In the genomic region with DNA sequence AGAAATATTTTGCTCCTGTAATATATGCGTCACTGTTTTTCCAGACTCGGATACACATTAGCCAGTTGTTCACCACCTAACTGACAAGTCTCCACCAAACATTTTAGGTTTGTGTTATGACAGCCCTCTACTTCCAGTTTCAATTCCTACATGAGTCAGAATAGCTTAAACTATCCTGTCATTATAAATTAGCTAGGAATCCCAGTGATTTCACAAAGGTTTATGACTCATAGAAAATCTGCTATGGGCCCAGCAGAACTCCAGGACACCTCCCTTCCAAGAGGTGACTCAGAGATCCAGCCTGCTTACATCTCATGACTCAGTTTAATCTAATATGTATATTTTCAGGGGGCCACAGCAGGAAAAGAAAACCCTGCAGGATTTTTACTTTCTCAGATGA, we compare ENCODE assay signal across 10 cellular contexts. TPM values are rescaled to one million over a fixed set of nuclear protein-coding genes. Genes with fewer than 3 reads are reported as not detected.
A peak's percentile ranks its signal among the peaks of the same experiment; 100 is the strongest.
DNase-seq lines count a peak whose midpoint lies in the region; ATAC-seq and TF ChIP-seq lines count a peak whose summit lies in the region.
"Had no signal": no experiment of that assay in that cellular context is flagged by ENCODE, and none has a peak within 500 bp of the region (broad histone marks: within the 10 kb centered on the region; RNA-seq: fewer than 3 reads in every experiment).

No MANE protein-coding gene starts in this region.

- TF ChIP-seq CTCF in Panc1 (IDR thresholded peaks at IDR 0.05) = no peak

- CTCF ChIA-PET in Panc1 (lab: Charles Lee) = no interaction called here

- no peaks in the 10 kb centered on the region for H3K9me3 ChIP-seq in Panc1 (ENCODE audit: control insufficient read depth, insufficient read depth, low read depth, low read length)

- no peak overlapping the region for H3K4me3 ChIP-seq in Panc1 (ENCODE audit: low read depth in 2 of 2, low read length in 2 of 2)

- H3K4me1 ChIP-seq in Panc1 (ENCODE audit: control insufficient read depth, insufficient read depth, low read length) = no peaks in the 10 kb centered on the region

- no peaks in the 10 kb centered on the region for H3K27me3 ChIP-seq in Panc1 (ENCODE audit: control insufficient read depth, insufficient read depth, low read length)

- POLR2A ChIA-PET in Panc1 (lab: Charles Lee) = no interaction called here

- in situ Hi-C loops in Panc1 (cut with HindIII; ENCODE audit: low pct_unique_long_range_greater_than_20kb, low sequenced_read_pairs) = no loop called here

- no peak overlapping the region for H3K27ac ChIP-seq in Panc1 (ENCODE audit: low read length)
- H3K27ac ChIP-seq: KMS-11 had no signal

- DNase-seq in H4 (ENCODE audit: low spot score) = peak; percentile 92
- DNase-seq in Panc1 (ENCODE audit: low read depth, low spot score) = peak; percentile 30
- DNase-seq in fibroblast of gingiva (ENCODE audit: low read depth) = peak; percentile 89
- DNase-seq in renal cortical epithelial cell (ENCODE audit: low read depth) = peak; percentile 100
- DNase-seq in NCI-H146 treated with DMSO at 0.1 percent for 48 hours (lab: John Stamatoyannopoulos, UW; ENCODE audit: unreplicated experiment) = no peak
- DNase-seq in posterior cingulate gyrus = no peak
- DNase-seq: hippocampal formation had no signal

- intact Hi-C loops in Panc1 (cut with micrococcal nuclease; ENCODE audit: unreplicated experiment) = no loop called here
- intact Hi-C loops in posterior cingulate gyrus (cut with DNase I) = no loop called here

- H3K36me3 ChIP-seq in Panc1 (ENCODE audit: control insufficient read depth, insufficient read depth, low read length) = no peaks in the 10 kb centered on the region

- ATAC-seq in Panc1 = 0 out of 2 replicates have a peak, but pooled peaks have one; percentile 51
- no peak for ATAC-seq in GM18867 (IDR thresholded peaks at IDR 0.05; ENCODE audit: unreplicated experiment)
- ATAC-seq in GM18907 (IDR thresholded peaks at IDR 0.05; ENCODE audit: unreplicated experiment) = no peak

- no TSS peak for BruUV-seq in Panc1 (replicated peaks; lab: Mats Ljungman, UMichigan)

RNA-seq across cellular contexts. Expression of a gene that starts 17.4 kb away (rescaled TPM):
- 5.7 and 5.9 TPM in 2 replicates for total RNA-seq in H4 (2014; rRNA removed; shearing (Covaris generic))
- total RNA-seq in Panc1 (2021; ENCODE audit: unreplicated experiment) = 1.5 TPM
- polyA plus RNA-seq in Panc1 (2012; ENCODE audit: insufficient read length) = 0.12 TPM
- total RNA-seq in renal cortical epithelial cell = 159 and 549 TPM in 2 replicates

Comparison
In these comparisons a context has a peak if more than half of its experiments do, and no peak if none do; other contexts are left out.
1. DNase-seq: peak in H4 (single experiment), Panc1 (single experiment), fibroblast of gingiva (single experiment) and renal cortical epithelial cell (single experiment); none in NCI-H146 treated with DMSO at 0.1 percent for 48 hours (single experiment) and posterior cingulate gyrus (0 of 10).
2. RNA of a gene that starts 17.4 kb away (total RNA-seq): 159 to 549 TPM in renal cortical epithelial cell; 5.7 to 5.9 TPM in H4 and 1.5 TPM in Panc1 (single experiment); every median in the first group is over 10 times any median in the second.